Comparison of ENCODE assay signal across 1 cellular context in the genomic region with DNA sequence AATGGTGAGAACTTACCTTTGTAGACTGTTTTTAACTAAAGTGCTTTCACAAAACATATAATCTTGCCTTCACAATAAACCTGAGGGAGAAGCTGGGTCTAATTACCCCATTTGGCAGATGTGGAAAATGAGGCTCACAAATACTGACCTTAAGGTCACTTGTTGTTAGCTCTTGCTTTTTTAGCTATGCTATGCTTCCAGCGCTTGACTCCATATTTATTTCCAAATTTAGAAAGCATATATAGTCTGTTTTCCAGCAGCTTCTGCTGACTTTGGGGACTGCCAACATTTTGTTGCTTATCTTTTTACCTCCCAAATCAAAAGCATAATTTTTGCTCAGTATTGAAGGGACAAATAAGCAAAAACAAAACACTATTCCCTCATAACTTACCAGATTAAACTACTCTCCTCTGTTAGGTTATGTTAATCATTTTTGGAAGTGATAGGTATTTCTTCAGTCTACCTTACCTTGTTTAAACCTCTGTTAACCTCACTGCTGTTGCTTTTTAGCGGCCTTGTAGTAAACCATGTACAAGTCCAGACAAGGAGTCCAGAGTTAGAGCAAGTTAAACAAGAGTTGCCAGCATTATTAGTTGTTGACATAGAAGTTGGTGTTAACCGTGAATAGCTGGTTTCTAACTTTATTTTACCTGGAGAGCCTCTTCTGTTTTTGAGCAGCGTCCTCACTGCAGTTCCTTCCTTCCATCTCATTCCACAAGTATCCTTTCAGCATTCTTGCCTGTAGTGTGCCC.
TF ChIP-seq lines count a peak whose summit lies in the region.

No MANE protein-coding gene starts in this region.

TF ChIP-seq in HepG2, 621 proteins besides CTCF, POLR2A, EP300 and RAD21:
- TF ChIP-seq SMYD3 (CRISPR knock-in tag; IDR thresholded peaks at IDR 0.05), result no peak
- TF ChIP-seq, protein P1, sequence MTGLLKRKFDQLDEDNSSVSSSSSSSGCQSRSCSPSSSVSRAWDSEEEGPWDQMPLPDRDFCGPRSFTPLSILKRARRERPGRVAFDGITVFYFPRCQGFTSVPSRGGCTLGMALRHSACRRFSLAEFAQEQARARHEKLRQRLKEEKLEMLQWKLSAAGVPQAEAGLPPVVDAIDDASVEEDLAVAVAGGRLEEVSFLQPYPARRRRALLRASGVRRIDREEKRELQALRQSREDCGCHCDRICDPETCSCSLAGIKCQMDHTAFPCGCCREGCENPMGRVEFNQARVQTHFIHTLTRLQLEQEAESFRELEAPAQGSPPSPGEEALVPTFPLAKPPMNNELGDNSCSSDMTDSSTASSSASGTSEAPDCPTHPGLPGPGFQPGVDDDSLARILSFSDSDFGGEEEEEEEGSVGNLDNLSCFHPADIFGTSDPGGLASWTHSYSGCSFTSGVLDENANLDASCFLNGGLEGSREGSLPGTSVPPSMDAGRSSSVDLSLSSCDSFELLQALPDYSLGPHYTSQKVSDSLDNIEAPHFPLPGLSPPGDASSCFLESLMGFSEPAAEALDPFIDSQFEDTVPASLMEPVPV (CRISPR knock-in tag; IDR thresholded peaks at IDR 0.05), result 0 out of 2 replicates have a peak, but pooled peaks have one; percentile 24
- TF ChIP-seq, protein P2, sequence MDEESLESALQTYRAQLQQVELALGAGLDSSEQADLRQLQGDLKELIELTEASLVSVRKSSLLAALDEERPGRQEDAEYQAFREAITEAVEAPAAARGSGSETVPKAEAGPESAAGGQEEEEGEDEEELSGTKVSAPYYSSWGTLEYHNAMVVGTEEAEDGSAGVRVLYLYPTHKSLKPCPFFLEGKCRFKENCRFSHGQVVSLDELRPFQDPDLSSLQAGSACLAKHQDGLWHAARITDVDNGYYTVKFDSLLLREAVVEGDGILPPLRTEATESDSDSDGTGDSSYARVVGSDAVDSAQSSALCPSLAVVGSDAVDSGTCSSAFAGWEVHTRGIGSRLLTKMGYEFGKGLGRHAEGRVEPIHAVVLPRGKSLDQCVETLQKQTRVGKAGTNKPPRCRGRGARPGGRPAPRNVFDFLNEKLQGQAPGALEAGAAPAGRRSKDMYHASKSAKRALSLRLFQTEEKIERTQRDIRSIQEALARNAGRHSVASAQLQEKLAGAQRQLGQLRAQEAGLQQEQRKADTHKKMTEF (CRISPR knock-in tag; IDR thresholded peaks at IDR 0.05), result 0 out of 2 replicates have a peak, but pooled peaks have one; percentile 9
- TF ChIP-seq, protein P3, sequence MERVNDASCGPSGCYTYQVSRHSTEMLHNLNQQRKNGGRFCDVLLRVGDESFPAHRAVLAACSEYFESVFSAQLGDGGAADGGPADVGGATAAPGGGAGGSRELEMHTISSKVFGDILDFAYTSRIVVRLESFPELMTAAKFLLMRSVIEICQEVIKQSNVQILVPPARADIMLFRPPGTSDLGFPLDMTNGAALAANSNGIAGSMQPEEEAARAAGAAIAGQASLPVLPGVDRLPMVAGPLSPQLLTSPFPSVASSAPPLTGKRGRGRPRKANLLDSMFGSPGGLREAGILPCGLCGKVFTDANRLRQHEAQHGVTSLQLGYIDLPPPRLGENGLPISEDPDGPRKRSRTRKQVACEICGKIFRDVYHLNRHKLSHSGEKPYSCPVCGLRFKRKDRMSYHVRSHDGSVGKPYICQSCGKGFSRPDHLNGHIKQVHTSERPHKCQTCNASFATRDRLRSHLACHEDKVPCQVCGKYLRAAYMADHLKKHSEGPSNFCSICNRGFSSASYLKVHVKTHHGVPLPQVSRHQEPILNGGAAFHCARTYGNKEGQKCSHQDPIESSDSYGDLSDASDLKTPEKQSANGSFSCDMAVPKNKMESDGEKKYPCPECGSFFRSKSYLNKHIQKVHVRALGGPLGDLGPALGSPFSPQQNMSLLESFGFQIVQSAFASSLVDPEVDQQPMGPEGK (CRISPR knock-in tag; IDR thresholded peaks at IDR 0.05), result no peak
- no peak for TF ChIP-seq GABPA (IDR thresholded peaks at IDR 0.05; ENCODE audit: low read depth, low read length)
- TF ChIP-seq GABPA (CRISPR knock-in tag; IDR thresholded peaks at IDR 0.05; ENCODE audit: low read depth), result 0 out of 2 replicates have a peak, but pooled peaks have one; percentile 7
- 0 out of 2 replicates have a peak, but pooled peaks have one; percentile 58 for TF ChIP-seq SETDB1 (CRISPR knock-in tag; IDR thresholded peaks at IDR 0.05; ENCODE audit: borderline replicate concordance)
- TF ChIP-seq ZNF629 (CRISPR knock-in tag; conservative IDR thresholded peaks at IDR 0.05), result peak; percentile 81
